In genomic region chr6:138347840-138348239, GRCh38 we compare ENCODE assay signal across 1 cellular context.
TF ChIP-seq lines count a peak whose summit lies in the region.

No MANE protein-coding gene starts in this region.

TF ChIP-seq in HepG2, 621 proteins besides CTCF, POLR2A, EP300 and RAD21 (continued from another document):
- TF ChIP-seq FOXK1 (CRISPR knock-in tag; IDR thresholded peaks at IDR 0.05; ENCODE audit: borderline replicate concordance, low read depth) = no peak
- no peak for TF ChIP-seq NRL (CRISPR knock-in tag; IDR thresholded peaks at IDR 0.05; ENCODE audit: borderline replicate concordance)
- no peak for TF ChIP-seq ATF1 (CRISPR knock-in tag; IDR thresholded peaks at IDR 0.05)
- TF ChIP-seq, protein P1, sequence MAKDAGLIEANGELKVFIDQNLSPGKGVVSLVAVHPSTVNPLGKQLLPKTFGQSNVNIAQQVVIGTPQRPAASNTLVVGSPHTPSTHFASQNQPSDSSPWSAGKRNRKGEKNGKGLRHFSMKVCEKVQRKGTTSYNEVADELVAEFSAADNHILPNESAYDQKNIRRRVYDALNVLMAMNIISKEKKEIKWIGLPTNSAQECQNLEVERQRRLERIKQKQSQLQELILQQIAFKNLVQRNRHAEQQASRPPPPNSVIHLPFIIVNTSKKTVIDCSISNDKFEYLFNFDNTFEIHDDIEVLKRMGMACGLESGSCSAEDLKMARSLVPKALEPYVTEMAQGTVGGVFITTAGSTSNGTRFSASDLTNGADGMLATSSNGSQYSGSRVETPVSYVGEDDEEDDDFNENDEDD (CRISPR knock-in tag; IDR thresholded peaks at IDR 0.05; ENCODE audit: borderline replicate concordance) = no peak
- no peak for TF ChIP-seq SNAPC2 (CRISPR knock-in tag; IDR thresholded peaks at IDR 0.05)
- no peak for TF ChIP-seq SATB2 (CRISPR knock-in tag; IDR thresholded peaks at IDR 0.05)
- no peak for TF ChIP-seq ZNF547 (CRISPR knock-in tag; IDR thresholded peaks at IDR 0.05)
- TF ChIP-seq ZNF839 (CRISPR knock-in tag; IDR thresholded peaks at IDR 0.05; ENCODE audit: borderline replicate concordance) = no peak
- no peak for TF ChIP-seq BHLHE40 (IDR thresholded peaks at IDR 0.05; ENCODE audit: low read length)
- no peak for TF ChIP-seq ZNF543 (CRISPR knock-in tag; IDR thresholded peaks at IDR 0.05)
- TF ChIP-seq ZNF652 (CRISPR knock-in tag; IDR thresholded peaks at IDR 0.05; ENCODE audit: borderline replicate concordance, low read depth) = no peak
